Comparison of ENCODE assay signal across 26 cellular contexts in the genomic region with DNA sequence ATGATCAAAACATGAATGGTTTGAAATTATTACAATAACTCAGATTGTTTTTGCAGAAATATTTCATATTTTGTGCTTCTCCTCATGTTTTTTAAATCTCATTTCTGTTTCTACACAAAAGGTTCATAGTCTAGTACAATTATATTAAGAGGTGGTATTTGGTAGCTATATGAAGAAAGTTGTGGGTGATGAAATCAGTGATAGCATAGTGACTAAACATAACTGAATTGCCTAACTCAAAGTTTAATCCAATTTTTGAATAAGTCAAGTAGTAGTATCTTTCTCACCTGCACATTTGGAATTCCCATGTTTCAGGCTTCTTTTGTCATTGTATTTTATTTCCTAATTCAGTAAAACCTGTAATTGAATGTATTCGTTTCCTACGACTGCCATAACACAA.
"Had no signal": no experiment of that assay in that cellular context is flagged by ENCODE, and none has a peak within 500 bp of the region (broad histone marks: within the 10 kb centered on the region; RNA-seq: fewer than 3 reads in every experiment).

No MANE protein-coding gene starts in this region.

- FAIRE-seq: keratinocyte, pancreas, urothelium cell line had no signal

- ATAC-seq: left colon; left lung; mucosa of descending colon; naive thymus-derived CD4-positive, alpha-beta T cell; natural killer cell treated with Interleukin-12 subunit alpha and Interleukin-12 subunit beta and Interleukin-15 and Interleukin-18, amount 100 ng/mL, for 72 hours; pancreas; right cardiac atrium; sciatic nerve; stimulated activated effector memory CD8-positive, alpha-beta T cell treated with anti-CD3 and anti-CD28 coated beads, Interleukin-12 subunit alpha, Interleukin-12 subunit beta, amount 100 ng/mL, for 72 hours; upper lobe of right lung had no signal

- H3K4me1 ChIP-seq: left lung, pancreas, prostate gland, suprapubic skin, tibial artery, upper lobe of right lung had no signal

- H2AFZ ChIP-seq: hepatocyte had no signal

- H3K4me3 ChIP-seq: hepatocyte, left lung, lung, mucosa of descending colon, pancreas, prostate gland, skin epidermis, suprapubic skin, thoracic aorta, tibial artery, upper lobe of right lung had no signal

- H3K27ac ChIP-seq: hepatocyte, left lung, pancreas, prostate gland, skin epidermis, suprapubic skin, thoracic aorta, tibial artery, upper lobe of right lung had no signal

- H3K9me3 ChIP-seq: mucosa of descending colon, pancreas, prostate gland, suprapubic skin, thoracic aorta, tibial artery, upper lobe of right lung had no signal

- DNase-seq: left colon; left lung; midbrain; mucosa of descending colon; naive thymus-derived CD4-positive, alpha-beta T cell; nucleus accumbens; pancreas; posterior cingulate gyrus; retina; right cardiac atrium; stimulated activated CD4-positive, alpha-beta T cell treated with anti-CD3 and anti-CD28 coated beads, Interleukin-4, amount 100 ng/mL, for 24 hours; stimulated activated naive CD4-positive, alpha-beta T cell; tibial artery; trophoblast cell; upper lobe of right lung had no signal

- H3K4me2 ChIP-seq: hepatocyte had no signal

- H3K79me2 ChIP-seq: hepatocyte had no signal

- H3K36me3 ChIP-seq: left lung, pancreas, prostate gland, suprapubic skin, thoracic aorta, tibial artery, upper lobe of right lung had no signal

- H3K27me3 ChIP-seq: hepatocyte, left lung, pancreas, suprapubic skin, tibial artery, upper lobe of right lung had no signal
